In the genomic region with DNA sequence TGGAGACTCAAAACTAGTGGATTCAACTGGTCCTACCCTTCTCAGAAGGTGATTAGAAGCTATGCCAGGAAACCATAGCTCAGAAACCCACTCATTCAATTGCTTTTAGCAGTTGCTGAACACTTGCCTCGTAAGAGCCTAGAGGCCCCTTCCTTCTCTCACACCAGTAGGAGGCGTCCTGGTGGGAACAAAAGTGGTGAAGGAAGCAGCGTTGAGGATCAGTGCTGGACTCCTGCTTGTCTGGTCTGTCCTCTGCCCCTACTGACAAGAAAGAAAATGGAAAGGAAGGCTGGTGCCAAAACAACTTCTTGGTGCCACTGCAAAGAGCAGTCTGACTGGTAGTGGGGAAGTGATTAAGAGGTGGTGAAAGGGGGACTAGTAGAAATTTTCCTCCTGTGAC, we compare ENCODE assay signal across 14 cellular contexts.
DNase-seq lines count a peak whose midpoint lies in the region; TF ChIP-seq lines count a peak whose summit lies in the region.
"Had no signal": no experiment of that assay in that cellular context is flagged by ENCODE, and none has a peak within 500 bp of the region (broad histone marks: within the 10 kb centered on the region; RNA-seq: fewer than 3 reads in every experiment).

No MANE protein-coding gene starts in this region.

- no peak overlapping the region for H3K4me3 ChIP-seq in GM12865 (ENCODE audit: low read depth, low read length)
- no peak overlapping the region for H3K4me3 ChIP-seq in NB4 (ENCODE audit: low read depth, low read length)
- H3K4me3 ChIP-seq in neural progenitor cell = no peak overlapping the region
- no peak overlapping the region for H3K4me3 ChIP-seq in adrenal gland
- H3K4me3 ChIP-seq in effector memory CD4-positive, alpha-beta T cell (ENCODE audit: insufficient read depth, low read depth, low read length, poor library complexity, severe bottlenecking) = no peak overlapping the region

- H3K36me3 Mint-ChIP-seq in chondrocyte (ENCODE audit: low read depth) = no peaks in the 10 kb centered on the region
- H3K36me3 Mint-ChIP-seq in neural progenitor cell = no peaks in the 10 kb centered on the region
- H3K36me3 Mint-ChIP-seq: activated naive CD8-positive, alpha-beta T cell; naive B cell had no signal

- H3K27me3 ChIP-seq in neural progenitor cell = no peaks in the 10 kb centered on the region
- no peaks in the 10 kb centered on the region for H3K27me3 ChIP-seq in adrenal gland
- H3K27me3 ChIP-seq in effector memory CD4-positive, alpha-beta T cell (replicated peaks; ENCODE audit: control insufficient read depth, insufficient read depth, low read length, poor library complexity, severe bottlenecking) = no peaks in the 10 kb centered on the region

- TF ChIP-seq POLR2A in NB4 (IDR thresholded peaks at IDR 0.05; ENCODE audit: extremely low read depth, insufficient read length) (no peak), adrenal gland (IDR thresholded peaks at IDR 0.05) (no peak)

- intact Hi-C loops in adrenal gland (cut with DNase I) = no loop called here

- peak overlapping the region; percentile 68 for H2AFZ ChIP-seq in neural progenitor cell (replicated peaks)

- H3K9ac ChIP-seq in neural progenitor cell = no peak overlapping the region

- H3K4me3 Mint-ChIP-seq in chondrocyte (ENCODE audit: unreplicated experiment) = no peak overlapping the region
- H3K4me3 Mint-ChIP-seq in neural progenitor cell = no peak overlapping the region
- H3K4me3 Mint-ChIP-seq: activated naive CD8-positive, alpha-beta T cell; naive B cell had no signal

- peaks cover 34% of the 10 kb centered on the region for H3K4me1 ChIP-seq in neural progenitor cell
- H3K4me1 ChIP-seq in adrenal gland (replicated peaks in 1 of 2) = no peaks in the 10 kb centered on the region
- H3K4me1 ChIP-seq in effector memory CD4-positive, alpha-beta T cell (ENCODE audit: control insufficient read depth, insufficient read depth, low read length, poor library complexity, severe bottlenecking) = no peaks in the 10 kb centered on the region

- TF ChIP-seq CTCF in GM12865 (IDR thresholded peaks at IDR 0.05; ENCODE audit: insufficient read depth, low read depth, low read length, missing control alignments) = no peak
- peak; percentile 27 for TF ChIP-seq CTCF in NB4 (IDR thresholded peaks at IDR 0.05; ENCODE audit: low read depth, low read length)
- peak; percentile 12 for TF ChIP-seq CTCF in chondrocyte (IDR thresholded peaks at IDR 0.05)
- TF ChIP-seq CTCF in neural progenitor cell (IDR thresholded peaks at IDR 0.05) = peak; percentile 61
- no peak for TF ChIP-seq CTCF in adrenal gland (IDR thresholded peaks at IDR 0.05)

- H3K4me1 Mint-ChIP-seq in chondrocyte (ENCODE audit: low read depth) = peaks cover 14% of the 10 kb centered on the region
- peaks cover 31% of the 10 kb centered on the region for H3K4me1 Mint-ChIP-seq in neural progenitor cell
- H3K4me1 Mint-ChIP-seq: naive B cell had no signal

- H4K20me1 ChIP-seq in neural progenitor cell (ENCODE audit: low read depth) = no peaks in the 10 kb centered on the region

- no peak overlapping the region for H3K4me2 ChIP-seq in neural progenitor cell

- no peaks in the 10 kb centered on the region for H3K9me3 Mint-ChIP-seq in chondrocyte (ENCODE audit: low read depth)
- H3K9me3 Mint-ChIP-seq in neural progenitor cell = no peaks in the 10 kb centered on the region
- H3K9me3 Mint-ChIP-seq: naive B cell had no signal

- H3K27me3 Mint-ChIP-seq in chondrocyte (ENCODE audit: low read depth) (no peaks in the 10 kb centered on the region), neural progenitor cell (ENCODE audit: insufficient read depth, low read depth) (no peaks in the 10 kb centered on the region)
- H3K27me3 Mint-ChIP-seq: naive B cell had no signal

- 71 to 81% (median 76%) methylated on average over 3 of the region's 3 CpGs for WGBS in adrenal gland, 4 donors

- H3K36me3 ChIP-seq in neural progenitor cell = no peaks in the 10 kb centered on the region
- no peaks in the 10 kb centered on the region for H3K36me3 ChIP-seq in adrenal gland (replicated peaks in 1 of 2)
- no peaks in the 10 kb centered on the region for H3K36me3 ChIP-seq in effector memory CD4-positive, alpha-beta T cell (ENCODE audit: control insufficient read depth, insufficient read depth, low read length)

- H3F3A ChIP-seq in neural progenitor cell (ENCODE audit: low read depth) = peaks cover 17% of the 10 kb centered on the region

- no peaks in the 10 kb centered on the region for H3K9me3 ChIP-seq in neural progenitor cell (ENCODE audit: low read depth)
- no peaks in the 10 kb centered on the region for H3K9me3 ChIP-seq in adrenal gland (replicated peaks in 1 of 3)
- no peaks in the 10 kb centered on the region for H3K9me3 ChIP-seq in effector memory CD4-positive, alpha-beta T cell (ENCODE audit: control insufficient read depth, low read length)

- H3K79me2 ChIP-seq in neural progenitor cell (ENCODE audit: low read depth) = no peaks in the 10 kb centered on the region

- peak; percentile 18 for DNase-seq in GM12865 (ENCODE audit: low read depth)
- peak; percentile 26 for DNase-seq in NB4 (ENCODE audit: low read depth)
- no peak for DNase-seq in chondrocyte (ENCODE audit: low spot score)
- DNase-seq in neural progenitor cell (ENCODE audit: low spot score) = peak; percentile 72
- no peak for DNase-seq in NK-92 treated with Interleukin-12 subunit alpha and Interleukin-12 subunit beta, amount 100 ng/mL, for 24 hours (lab: John Stamatoyannopoulos, UW)
- no peak for DNase-seq in MV-4-11 (lab: John Stamatoyannopoulos, UW)
- DNase-seq in adrenal gland = no peak
- no peak for DNase-seq in effector memory CD4-positive, alpha-beta T cell
- DNase-seq: Calu3, IMR-90, naive B cell, NCI-H2081 treated with DMSO at 0.1 percent for 48 hours had no signal

- H3K27ac ChIP-seq in neural progenitor cell (no peak overlapping the region), adrenal gland (no peak overlapping the region)
- H3K27ac ChIP-seq in effector memory CD4-positive, alpha-beta T cell (ENCODE audit: insufficient read depth, low read length, poor library complexity, severe bottlenecking) = no peak overlapping the region
- H3K27ac ChIP-seq: RWPE1 had no signal

- H3K27ac Mint-ChIP-seq in chondrocyte (ENCODE audit: unreplicated experiment) = no peak overlapping the region
- H3K27ac Mint-ChIP-seq in neural progenitor cell = no peak overlapping the region
- H3K27ac Mint-ChIP-seq: activated naive CD8-positive, alpha-beta T cell had no signal

Comparison
In these comparisons a context has a peak if more than half of its experiments do, and no peak if none do; other contexts are left out.
1. DNase-seq: peak in GM12865 (single experiment), NB4 (single experiment) and neural progenitor cell (single experiment); none in chondrocyte (single experiment), NK-92 treated with Interleukin-12 subunit alpha and Interleukin-12 subunit beta, amount 100 ng/mL, for 24 hours (single experiment), MV-4-11 (single experiment), adrenal gland (0 of 7) and effector memory CD4-positive, alpha-beta T cell (0 of 3).
2. CTCF ChIP-seq: peak in NB4 (single experiment), chondrocyte (single experiment) and neural progenitor cell (single experiment); none in GM12865 (single experiment) and adrenal gland (0 of 6).